Comparison of ENCODE assay signal across 36 cellular contexts in the genomic region with DNA sequence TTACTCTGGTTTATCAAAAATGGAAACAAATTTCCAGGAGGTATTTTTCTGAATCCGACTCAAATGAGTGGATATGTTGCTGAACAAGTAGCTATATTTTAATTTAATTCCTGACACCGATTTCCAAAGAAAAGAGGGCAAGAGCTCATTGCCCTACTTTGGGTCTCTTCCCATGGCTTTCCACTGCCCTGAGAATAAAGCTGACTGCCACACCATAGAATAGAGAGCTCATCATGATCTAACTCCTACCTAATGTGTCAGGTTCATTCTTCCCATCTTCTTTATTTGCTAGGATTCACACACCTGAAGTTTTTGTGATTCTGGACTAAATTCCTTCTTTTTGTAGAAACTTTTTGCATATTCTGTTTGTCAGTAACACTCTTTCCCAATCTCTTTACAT.
"Had no signal": no experiment of that assay in that cellular context is flagged by ENCODE, and none has a peak within 500 bp of the region (broad histone marks: within the 10 kb centered on the region; RNA-seq: fewer than 3 reads in every experiment).

No MANE protein-coding gene starts in this region.

- H3K9me3 Mint-ChIP-seq: activated naive CD4-positive, alpha-beta T cell treated with anti-CD3 and anti-CD28 coated beads for 36 hours; activated naive CD8-positive, alpha-beta T cell treated with anti-CD3 and anti-CD28 coated beads for 36 hours; activated naive CD8-positive, alpha-beta T cell treated with anti-CD3 and anti-CD28 coated beads, Interleukin-2, amount 10 ng/mL, durations not matched to agents 7 days and 5 days; activated T-helper 1 cell treated with anti-CD3 and anti-CD28 coated beads, Interleukin-12 subunit alpha, Interleukin-12 subunit beta, Interleukin-2, Interleukin-4 antibody, amounts not matched to agents 30 ng/mL and 10 ng/mL and 1 ng/mL, durations not matched to agents 14 hours and 24 hours and 36 hours; activated T-helper 2 cell treated with anti-CD3 and anti-CD28 coated beads, Interferon-gamma antibody, Interleukin-2, Interleukin-4, amounts not matched to agents 10 μg/mL and 5 μg/mL and 100 μg/mL, durations not matched to agents 14 hours and 24 hours and 36 hours had no signal

- H3K27ac Mint-ChIP-seq: activated naive CD4-positive, alpha-beta T cell treated with anti-CD3 and anti-CD28 coated beads for 36 hours; activated naive CD4-positive, alpha-beta T cell treated with anti-CD3 and anti-CD28 coated beads, Interleukin-2, amount 50 U/mL, for 24 hours; activated naive CD4-positive, alpha-beta T cell treated with anti-CD3 and anti-CD28 coated beads, Interleukin-2, amount 50 U/mL, for 72 hours; activated naive CD8-positive, alpha-beta T cell; activated naive CD8-positive, alpha-beta T cell treated with anti-CD3 and anti-CD28 coated beads for 36 hours; activated naive CD8-positive, alpha-beta T cell treated with anti-CD3 and anti-CD28 coated beads, Interleukin-2, amount 10 ng/mL, durations not matched to agents 7 days and 5 days; activated naive CD8-positive, alpha-beta T cell treated with anti-CD3 and anti-CD28 coated beads, Interleukin-2, amount 50 U/mL, for 24 hours; activated T-cell treated with anti-CD3 and anti-CD28 coated beads, Interleukin-2, amount 50 U/mL, for 24 hours; activated T-helper 1 cell treated with anti-CD3 and anti-CD28 coated beads, Interleukin-12 subunit alpha, Interleukin-12 subunit beta, Interleukin-2, Interleukin-4 antibody, amounts not matched to agents 30 ng/mL and 10 ng/mL and 1 ng/mL, durations not matched to agents 14 hours and 24 hours and 36 hours; activated T-helper 17 cell treated with anti-CD3 and anti-CD28 coated beads, Interleukin-2, amount 50 U/mL, for 72 hours; activated T-helper 2 cell treated with anti-CD3 and anti-CD28 coated beads, Interferon-gamma antibody, Interleukin-2, Interleukin-4, amounts not matched to agents 10 μg/mL and 5 μg/mL and 100 μg/mL, durations not matched to agents 14 hours and 24 hours and 36 hours; brain had no signal

- H3K27me3 ChIP-seq: adrenal gland, ascending aorta, body of pancreas, brain microvascular endothelial cell, breast epithelium, cardiac muscle cell had no signal

- H3K9me3 ChIP-seq: adrenal gland, ascending aorta, body of pancreas, breast epithelium had no signal

- ATAC-seq: activated naive CD4-positive, alpha-beta T cell treated with anti-CD3 and anti-CD28 coated beads, Interleukin-2, amount 50 U/mL, for 72 hours; activated naive CD8-positive, alpha-beta T cell treated with anti-CD3 and anti-CD28 coated beads, Interleukin-2, amount 50 U/mL, for 24 hours; activated T-cell treated with anti-CD3 and anti-CD28 coated beads, Interleukin-2, amount 50 U/mL, for 4 hours; activated T-helper 17 cell treated with anti-CD3 and anti-CD28 coated beads, Interleukin-2, amount 50 U/mL, for 72 hours; body of pancreas had no signal

- H3K27me3 Mint-ChIP-seq: activated naive CD4-positive, alpha-beta T cell treated with anti-CD3 and anti-CD28 coated beads, Interleukin-2, amount 10 ng/mL, durations not matched to agents 7 days and 5 days; activated naive CD4-positive, alpha-beta T cell treated with anti-CD3 and anti-CD28 coated beads, Interleukin-2, amount 50 U/mL, for 24 hours; activated naive CD8-positive, alpha-beta T cell; activated naive CD8-positive, alpha-beta T cell treated with anti-CD3 and anti-CD28 coated beads for 36 hours; activated naive CD8-positive, alpha-beta T cell treated with anti-CD3 and anti-CD28 coated beads, Interleukin-2, amount 10 ng/mL, durations not matched to agents 7 days and 5 days; activated naive CD8-positive, alpha-beta T cell treated with anti-CD3 and anti-CD28 coated beads, Interleukin-2, amount 50 U/mL, for 24 hours; activated T-cell treated with anti-CD3 and anti-CD28 coated beads, Interleukin-2, amount 50 U/mL, for 24 hours; activated T-helper 17 cell treated with anti-CD3 and anti-CD28 coated beads, Interleukin-2, amount 50 U/mL, for 72 hours; brain; central memory CD8-positive, alpha-beta T cell had no signal

- H3K4me3 ChIP-seq: adrenal gland, ascending aorta, body of pancreas, breast epithelium, cardiac muscle cell had no signal

- H3K4me1 Mint-ChIP-seq: activated naive CD4-positive, alpha-beta T cell treated with anti-CD3 and anti-CD28 coated beads, Interleukin-2, amount 10 ng/mL, durations not matched to agents 7 days and 5 days; activated naive CD4-positive, alpha-beta T cell treated with anti-CD3 and anti-CD28 coated beads, Interleukin-2, amount 50 U/mL, for 24 hours; activated naive CD8-positive, alpha-beta T cell treated with anti-CD3 and anti-CD28 coated beads for 36 hours; activated naive CD8-positive, alpha-beta T cell treated with anti-CD3 and anti-CD28 coated beads, Interleukin-2, amount 10 ng/mL, durations not matched to agents 7 days and 5 days; activated naive CD8-positive, alpha-beta T cell treated with anti-CD3 and anti-CD28 coated beads, Interleukin-2, amount 50 U/mL, for 24 hours; activated T-helper 17 cell treated with anti-CD3 and anti-CD28 coated beads, Interleukin-2, amount 50 U/mL, for 72 hours; brain; central memory CD8-positive, alpha-beta T cell had no signal

- H3K36me3 Mint-ChIP-seq: activated naive CD4-positive, alpha-beta T cell treated with anti-CD3 and anti-CD28 coated beads, Interleukin-2, amount 10 ng/mL, durations not matched to agents 7 days and 5 days; activated naive CD4-positive, alpha-beta T cell treated with anti-CD3 and anti-CD28 coated beads, Interleukin-2, amount 50 U/mL, for 24 hours; activated naive CD4-positive, alpha-beta T cell treated with anti-CD3 and anti-CD28 coated beads, Interleukin-2, amount 50 U/mL, for 72 hours; activated naive CD8-positive, alpha-beta T cell; activated naive CD8-positive, alpha-beta T cell treated with anti-CD3 and anti-CD28 coated beads for 36 hours; activated naive CD8-positive, alpha-beta T cell treated with anti-CD3 and anti-CD28 coated beads, Interleukin-2, amount 10 ng/mL, durations not matched to agents 7 days and 5 days; brain had no signal

- H3K4me1 ChIP-seq: adrenal gland, ascending aorta, body of pancreas, breast epithelium had no signal

- H3K36me3 ChIP-seq: adrenal gland, ascending aorta, brain microvascular endothelial cell, breast epithelium, cardiac muscle cell had no signal

- DNase-seq: activated effector memory CD4-positive, alpha-beta T cell treated with anti-CD3 and anti-CD28 coated beads, Interleukin-2, amount 50 U/mL, for 16 hours; activated effector memory CD4-positive, alpha-beta T cell treated with Interleukin-2 at 50 U/mL for 16 hours; activated gamma-delta T cell; activated gamma-delta T cell treated with Interleukin-2 at 50 U/mL for 16 hours; activated naive CD4-positive, alpha-beta T cell; activated naive CD4-positive, alpha-beta T cell treated with anti-CD3 and anti-CD28 coated beads for 36 hours; activated naive CD4-positive, alpha-beta T cell treated with anti-CD3 and anti-CD28 coated beads, Interleukin-2, amount 10 ng/mL, durations not matched to agents 7 days and 5 days; activated naive CD4-positive, alpha-beta T cell treated with anti-CD3 and anti-CD28 coated beads, Interleukin-2, amount 50 U/mL, for 16 hours; activated naive CD4-positive, alpha-beta T cell treated with Interleukin-2 at 50 U/mL for 16 hours; activated naive CD8-positive, alpha-beta T cell treated with anti-CD3 and anti-CD28 coated beads for 36 hours; activated naive CD8-positive, alpha-beta T cell treated with anti-CD3 and anti-CD28 coated beads, Interleukin-2, amount 10 ng/mL, durations not matched to agents 7 days and 5 days; activated naive CD8-positive, alpha-beta T cell treated with anti-CD3 and anti-CD28 coated beads, Interleukin-2, amount 50 U/mL, for 24 hours; activated T-cell treated with anti-CD3 and anti-CD28 coated beads, Interleukin-2, amount 50 U/mL, for 24 hours; activated T-cell treated with anti-CD3 and anti-CD28 coated beads, Interleukin-2, amount 50 U/mL, for 4 hours; activated T-cell treated with anti-CD3 and anti-CD28 coated beads, Interleukin-2, amount 50 U/mL, for 48 hours; adrenal gland; amniotic stem cell; amygdala; anterior cingulate cortex; aorta; body of pancreas; brain microvascular endothelial cell; caudate nucleus; central memory CD4-positive, alpha-beta T cell; cerebellar nuclear complex had no signal

- H3K4me3 Mint-ChIP-seq: activated naive CD4-positive, alpha-beta T cell treated with anti-CD3 and anti-CD28 coated beads for 36 hours; activated naive CD4-positive, alpha-beta T cell treated with anti-CD3 and anti-CD28 coated beads, Interleukin-2, amount 10 ng/mL, durations not matched to agents 7 days and 5 days; activated naive CD4-positive, alpha-beta T cell treated with anti-CD3 and anti-CD28 coated beads, Interleukin-2, amount 50 U/mL, for 24 hours; activated naive CD8-positive, alpha-beta T cell; activated naive CD8-positive, alpha-beta T cell treated with anti-CD3 and anti-CD28 coated beads for 36 hours; activated naive CD8-positive, alpha-beta T cell treated with anti-CD3 and anti-CD28 coated beads, Interleukin-2, amount 10 ng/mL, durations not matched to agents 7 days and 5 days; activated naive CD8-positive, alpha-beta T cell treated with anti-CD3 and anti-CD28 coated beads, Interleukin-2, amount 50 U/mL, for 24 hours; activated T-cell treated with anti-CD3 and anti-CD28 coated beads, Interleukin-2, amount 50 U/mL, for 24 hours; activated T-cell treated with anti-CD3 and anti-CD28 coated beads, Interleukin-2, amount 50 U/mL, for 4 hours; activated T-helper 1 cell treated with anti-CD3 and anti-CD28 coated beads, Interleukin-12 subunit alpha, Interleukin-12 subunit beta, Interleukin-2, Interleukin-4 antibody, amounts not matched to agents 30 ng/mL and 10 ng/mL and 1 ng/mL, durations not matched to agents 14 hours and 24 hours and 36 hours; activated T-helper 17 cell treated with anti-CD3 and anti-CD28 coated beads, Interleukin-2, amount 50 U/mL, for 72 hours; brain; central memory CD8-positive, alpha-beta T cell had no signal

- H3K27ac ChIP-seq: adrenal gland, ascending aorta, body of pancreas, brain microvascular endothelial cell, breast epithelium, cardiac muscle cell had no signal
